14 cellular contexts compared by ENCODE assay signal in genomic region chr3:32435911-32436815, GRCh38. TPM values are rescaled to one million over a fixed set of nuclear protein-coding genes. Genes with fewer than 3 reads are reported as not detected.
DNase-seq lines count a peak whose midpoint lies in the region; ATAC-seq and TF ChIP-seq lines count a peak whose summit lies in the region.
"Had no signal": no experiment of that assay in that cellular context is flagged by ENCODE, and none has a peak within 500 bp of the region (broad histone marks: within the 10 kb centered on the region; RNA-seq: fewer than 3 reads in every experiment).

No MANE protein-coding gene starts in this region.

- H3K27me3 Mint-ChIP-seq in activated naive CD8-positive, alpha-beta T cell treated with anti-CD3 and anti-CD28 coated beads, Interleukin-2, amount 10 ng/mL, durations not matched to agents 7 days and 5 days: no peaks in the 10 kb centered on the region

- no peaks in the 10 kb centered on the region for H4K20me1 ChIP-seq in KMS-11 (ENCODE audit: insufficient read depth)

- H2AFZ ChIP-seq in KMS-11 (ENCODE audit: low read depth): no peak overlapping the region

- peak overlapping the region; percentile 21; the same call in 1 of the 2 replicates for H3K4me2 ChIP-seq in KMS-11

- POLR2A ChIA-PET in activated naive CD8-positive, alpha-beta T cell treated with anti-CD3 and anti-CD28 coated beads, Interleukin-2, amount 10 ng/mL, durations not matched to agents 7 days and 5 days (lab: Charles Lee): interaction anchor here (0.7 to 1.8 kb wide), 5 partner anchors 12 to 24 kb away, joined by 3 to 5 read pairs (median 3); no protein-coding TSS in a partner anchor

- H3K79me2 ChIP-seq in KMS-11 (ENCODE audit: insufficient read depth, low read depth): peaks cover 30% of the 10 kb centered on the region

- no peak overlapping the region for H3K27ac ChIP-seq in KMS-11

- no peak for TF ChIP-seq CTCF in KMS-11 (conservative IDR thresholded peaks at IDR 0.05; ENCODE audit: low read depth, low read length)

- H3K4me3 Mint-ChIP-seq in activated naive CD8-positive, alpha-beta T cell treated with anti-CD3 and anti-CD28 coated beads, Interleukin-2, amount 10 ng/mL, durations not matched to agents 7 days and 5 days: peak overlapping the region; percentile 67
- peak overlapping the region; percentile 18 for H3K4me3 Mint-ChIP-seq in stimulated activated effector memory CD8-positive, alpha-beta T cell treated with anti-CD3 and anti-CD28 coated beads, Interleukin-12 subunit alpha, Interleukin-12 subunit beta, amount 100 ng/mL, for 72 hours

- peak overlapping the region; percentile 86 for H3K27ac Mint-ChIP-seq in activated naive CD8-positive, alpha-beta T cell treated with anti-CD3 and anti-CD28 coated beads, Interleukin-2, amount 10 ng/mL, durations not matched to agents 7 days and 5 days
- peak overlapping the region; percentile 65 for H3K27ac Mint-ChIP-seq in stimulated activated effector memory CD8-positive, alpha-beta T cell treated with anti-CD3 and anti-CD28 coated beads, Interleukin-12 subunit alpha, Interleukin-12 subunit beta, amount 100 ng/mL, for 72 hours

- peak; percentile 27 for ATAC-seq in activated naive CD8-positive, alpha-beta T cell treated with anti-CD3 and anti-CD28 coated beads, Interleukin-2, amount 10 ng/mL, durations not matched to agents 7 days and 5 days (ENCODE audit: low read depth)
- no peak for ATAC-seq in stimulated activated effector memory CD8-positive, alpha-beta T cell treated with anti-CD3 and anti-CD28 coated beads, Interleukin-12 subunit alpha, Interleukin-12 subunit beta, amount 100 ng/mL, for 72 hours
- no peak for ATAC-seq in HG02885 (IDR thresholded peaks at IDR 0.05; ENCODE audit: poor library complexity, unreplicated experiment)
- ATAC-seq: Panc1 had no signal

- H3K36me3 Mint-ChIP-seq in activated naive CD8-positive, alpha-beta T cell treated with anti-CD3 and anti-CD28 coated beads, Interleukin-2, amount 10 ng/mL, durations not matched to agents 7 days and 5 days: peaks cover 6% of the 10 kb centered on the region
- no peaks in the 10 kb centered on the region for H3K36me3 Mint-ChIP-seq in stimulated activated effector memory CD8-positive, alpha-beta T cell treated with anti-CD3 and anti-CD28 coated beads, Interleukin-12 subunit alpha, Interleukin-12 subunit beta, amount 100 ng/mL, for 72 hours

- H3K27me3 ChIP-seq in KMS-11 (ENCODE audit: insufficient read depth, low read depth): no peaks in the 10 kb centered on the region

- H3K4me1 Mint-ChIP-seq in activated naive CD8-positive, alpha-beta T cell treated with anti-CD3 and anti-CD28 coated beads, Interleukin-2, amount 10 ng/mL, durations not matched to agents 7 days and 5 days: peaks cover 66% of the 10 kb centered on the region
- H3K4me1 Mint-ChIP-seq in stimulated activated effector memory CD8-positive, alpha-beta T cell treated with anti-CD3 and anti-CD28 coated beads, Interleukin-12 subunit alpha, Interleukin-12 subunit beta, amount 100 ng/mL, for 72 hours: peaks cover 65% of the 10 kb centered on the region

- peaks cover 86% of the 10 kb centered on the region for H3K4me1 ChIP-seq in KMS-11 (ENCODE audit: low read depth, poor library complexity, severe bottlenecking)

- no peak overlapping the region for H3K4me3 ChIP-seq in KMS-11 (IDR thresholded peaks at IDR 0.05; ENCODE audit: insufficient read depth, low read depth, low read length)

- peak; percentile 55 for DNase-seq in activated CD8-positive, alpha-beta memory T cell treated with anti-CD3 and anti-CD28 coated beads for 24 hours
- DNase-seq in activated CD8-positive, alpha-beta memory T cell treated with anti-CD3 and anti-CD28 coated beads, Interleukin-2, amount 50 U/mL, for 4 hours: no peak
- no peak for DNase-seq in activated naive CD8-positive, alpha-beta T cell treated with anti-CD3 and anti-CD28 coated beads, Interleukin-2, amount 10 ng/mL, durations not matched to agents 7 days and 5 days
- peak in 1 of 2 donors; percentile 54 for DNase-seq in stimulated activated effector memory CD8-positive, alpha-beta T cell treated with anti-CD3 and anti-CD28 coated beads, Interleukin-12 subunit alpha, Interleukin-12 subunit beta, amount 100 ng/mL, for 72 hours (ENCODE audit: low spot score in 2 of 2)
- no peak for DNase-seq in DMS53 (lab: John Stamatoyannopoulos, UW)
- no peak for DNase-seq in AG20443 (ENCODE audit: low spot score)
- DNase-seq: foreskin melanocyte; midbrain; NCI-H1092 treated with DMSO at 0.1 percent for 48 hours; NCI-H2227 treated with DMSO at 0.1 percent for 48 hours; stimulated activated CD4-positive, alpha-beta T cell treated with anti-CD3 and anti-CD28 coated beads, Interleukin-15, amount 100 ng/mL, for 24 hours had no signal

- H3K9me3 Mint-ChIP-seq in activated naive CD8-positive, alpha-beta T cell treated with anti-CD3 and anti-CD28 coated beads, Interleukin-2, amount 10 ng/mL, durations not matched to agents 7 days and 5 days: no peaks in the 10 kb centered on the region
- no peaks in the 10 kb centered on the region for H3K9me3 Mint-ChIP-seq in stimulated activated effector memory CD8-positive, alpha-beta T cell treated with anti-CD3 and anti-CD28 coated beads, Interleukin-12 subunit alpha, Interleukin-12 subunit beta, amount 100 ng/mL, for 72 hours

- H3K9ac ChIP-seq in KMS-11: no peak overlapping the region

- no peaks in the 10 kb centered on the region for H3K36me3 ChIP-seq in KMS-11 (ENCODE audit: insufficient read depth)

RNA-seq across cellular contexts. Expression of gene CMTM7, which starts 44.5 kb away (rescaled TPM):
- total RNA-seq in activated naive CD8-positive, alpha-beta T cell treated with anti-CD3 and anti-CD28 coated beads, Interleukin-2, amount 10 ng/mL, durations not matched to agents 7 days and 5 days: 10 to 100 TPM; 45.3 to 49.0 TPM
